In the genomic region with DNA sequence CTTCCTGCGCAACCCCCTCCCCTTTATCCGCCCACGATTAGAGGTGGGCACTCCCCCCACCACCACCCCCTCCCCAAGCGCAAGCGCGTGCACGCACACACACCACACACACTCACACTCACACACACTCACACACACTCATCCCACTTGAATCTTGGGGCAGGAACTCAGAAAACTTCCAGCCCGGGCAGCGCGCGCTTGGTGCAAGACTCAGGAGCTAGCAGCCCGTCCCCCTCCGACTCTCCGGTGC, we compare ENCODE assay signal across 8 cellular contexts. TPM values are rescaled to one million over a fixed set of nuclear protein-coding genes. Genes with fewer than 3 reads are reported as not detected.
A peak's percentile ranks its signal among the peaks of the same experiment; 100 is the strongest.
DNase-seq lines count a peak whose midpoint lies in the region; TF ChIP-seq lines count a peak whose summit lies in the region.

A gene (plus strand): TSS at position 170 of the 250 bp plus-strand sequence. CDS start 788 bp downstream, outside the sequence.

- TF ChIP-seq CTCF in 22Rv1 (IDR thresholded peaks at IDR 0.05) (no peak), breast epithelium (IDR thresholded peaks at IDR 0.05) (no peak), liver (IDR thresholded peaks at IDR 0.05; ENCODE audit: low read depth, low read length, missing input control) (no peak), tibial artery (IDR thresholded peaks at IDR 0.05) (no peak)

- H3K9ac ChIP-seq in liver (ENCODE audit: low read depth in 1 of 2, low read length in 2 of 2), result no peak within 1 kb of the TSS

- intact Hi-C loops in breast epithelium (cut with DNase I; ENCODE audit: low total_unique reads), result no loop called here
- intact Hi-C loops in tibial artery (cut with DNase I; ENCODE audit: low total_unique reads), result loop anchor here (10.0 kb wide), 1 partner anchor 71 kb away; no protein-coding TSS in a partner anchor

- H3K4me3 ChIP-seq in breast epithelium (peak within 1 kb of the TSS; percentile 54 to 66 (median 58)), liver (ENCODE audit: low read depth in 1 of 3, low read length in 3 of 3) (peak within 1 kb of the TSS; percentile 41 to 84 (median 65)), tibial artery (peak within 1 kb of the TSS; percentile 51 to 64)

- no peaks in the 10 kb centered on the region for H3K36me3 ChIP-seq in breast epithelium
- H3K36me3 ChIP-seq in liver (ENCODE audit: control insufficient read depth in 4 of 4, insufficient read depth in 3 of 4, low read depth in 1 of 4, low read length in 3 of 4), result no peaks in the 10 kb centered on the region
- H3K36me3 ChIP-seq in tibial artery, result no peaks in the 10 kb centered on the region

- peaks cover 0 to 58% of the 10 kb centered on the region in 2 donors for H3K27me3 ChIP-seq in breast epithelium
- H3K27me3 ChIP-seq in liver (ENCODE audit: control insufficient read depth in 4 of 4, insufficient read depth in 4 of 4, low read length in 3 of 4), result peaks cover 0 to 16% (median 11%) of the 10 kb centered on the region in 4 donors
- peaks cover 0 to 65% of the 10 kb centered on the region in 2 donors for H3K27me3 ChIP-seq in tibial artery

- TF ChIP-seq RAD21 in liver (IDR thresholded peaks at IDR 0.05), result no peak

- H3K9me3 ChIP-seq in breast epithelium (no peaks in the 10 kb centered on the region), liver (ENCODE audit: control insufficient read depth in 4 of 4, low read length in 3 of 4) (peaks cover 0 to 2% (median 0%) of the 10 kb centered on the region in 4 donors), tibial artery (no peaks in the 10 kb centered on the region)

- DNase-seq in HK-2 (ENCODE audit: unreplicated experiment), result peak; percentile 82
- no peak for DNase-seq in breast epithelium (ENCODE audit: low spot score in 2 of 2)
- peak in 1 of 2 donors; percentile 27 for DNase-seq in tibial artery
- no peak for DNase-seq in AML-193 (lab: John Stamatoyannopoulos, UW)
- DNase-seq in C1 segment of cervical spinal cord (lab: John Stamatoyannopoulos, UW), result no peak
- no peak for DNase-seq in kidney tubule cell (ENCODE audit: low spot score)

- H3K4me1 ChIP-seq in breast epithelium (peaks cover 0 to 5% of the 10 kb centered on the region in 2 donors), liver (ENCODE audit: control insufficient read depth in 4 of 4, insufficient read depth in 4 of 4, low read length in 3 of 4) (peaks cover 16 to 37% (median 29%) of the 10 kb centered on the region in 4 donors), tibial artery (peaks cover 4 to 36% (median 28%) of the 10 kb centered on the region in 4 donors)

- H3K27ac ChIP-seq in 22Rv1, result peak within 1 kb of the TSS; percentile 93
- no peak within 1 kb of the TSS for H3K27ac ChIP-seq in breast epithelium
- no peak within 1 kb of the TSS for H3K27ac ChIP-seq in liver (ENCODE audit: low read depth in 1 of 2, low read length in 2 of 2)
- H3K27ac ChIP-seq in tibial artery, result peak within 1 kb of the TSS in 1 of 2 donors; percentile 16

- TF ChIP-seq POLR2A in breast epithelium (IDR thresholded peaks at IDR 0.05), result no peak

- under 1% methylated on average over 14 of the region's 14 CpGs for WGBS in liver

TF ChIP-seq in liver, 16 proteins besides CTCF, POLR2A, EP300 and RAD21:
- no peak for TF ChIP-seq TAF1 (conservative IDR thresholded peaks at IDR 0.05)
- no peak for TF ChIP-seq FOXA1 (IDR thresholded peaks at IDR 0.05)

RNA-seq across cellular contexts. Expression of the gene that starts here (rescaled TPM):
- under 1 TPM in 1 of 3 donors, not detected in 2; 0.16 TPM for total RNA-seq in breast epithelium
- 1 to 10 TPM in 1 of 2 donors, not detected in 1; 7.8 TPM for total RNA-seq in liver
- polyA plus RNA-seq in liver, result not detected
